23 cellular contexts compared by ENCODE assay signal in genomic region chr3:194078046-194078445, GRCh38. TPM values are rescaled to one million over a fixed set of nuclear protein-coding genes. Genes with fewer than 3 reads are reported as not detected.
DNase-seq lines count a peak whose midpoint lies in the region; ATAC-seq, FAIRE-seq and TF ChIP-seq lines count a peak whose summit lies in the region.
"Had no signal": no experiment of that assay in that cellular context is flagged by ENCODE, and none has a peak within 500 bp of the region (broad histone marks: within the 10 kb centered on the region; RNA-seq: fewer than 3 reads in every experiment).

No MANE protein-coding gene starts in this region.

- H3K36me3 Mint-ChIP-seq in nephron (ENCODE audit: low read depth) = no peaks in the 10 kb centered on the region
- no peaks in the 10 kb centered on the region for H3K36me3 Mint-ChIP-seq in type B pancreatic cell
- H3K36me3 Mint-ChIP-seq: CD4-positive, CD25-positive, alpha-beta regulatory T cell; CD8-positive, alpha-beta T cell had no signal

- H3K4me1 ChIP-seq in HepG2 (ENCODE audit: insufficient read depth, low read length) (peaks cover 58% of the 10 kb centered on the region), right lobe of liver (peaks cover 0 to 26% (median 8%) of the 10 kb centered on the region in 4 donors), adrenal gland (replicated peaks in 1 of 2) (peaks cover 0 to 12% of the 10 kb centered on the region in 2 donors)

- H3K4me2 ChIP-seq in HepG2 (ENCODE audit: low read depth, low read length) = no peak overlapping the region
- H3K4me2 ChIP-seq: BLaER1 had no signal

- peak overlapping the region in 2 of 3 experiments; percentile 21 to 24 for H3K4me3 Mint-ChIP-seq in nephron
- peak overlapping the region; percentile 6 for H3K4me3 Mint-ChIP-seq in type B pancreatic cell
- H3K4me3 Mint-ChIP-seq: B cell; CD4-positive, CD25-positive, alpha-beta regulatory T cell; CD8-positive, alpha-beta T cell had no signal

- CTCF ChIA-PET in HepG2 (lab: Yijun Ruan, JAX; ENCODE audit: low intra/inter-chr PET ratio, low total read pairs) = no interaction called here

- H3K4me3 ChIP-seq in HepG2 (replicated peaks in 1 of 3; ENCODE audit: insufficient read depth in 1 of 3, low read depth in 2 of 3, low read length in 3 of 3) = no peak overlapping the region
- H3K4me3 ChIP-seq in right lobe of liver = no peak overlapping the region
- no peak overlapping the region for H3K4me3 ChIP-seq in adrenal gland
- H3K4me3 ChIP-seq: BLaER1, GM23248 had no signal

- TF ChIP-seq POLR2A in HepG2 (IDR thresholded peaks at IDR 0.05; ENCODE audit: insufficient read depth in 1 of 2, low read depth in 2 of 2, low read length in 2 of 2) = no peak
- no peak for TF ChIP-seq POLR2A in right lobe of liver (IDR thresholded peaks at IDR 0.05)
- no peak for TF ChIP-seq POLR2A in adrenal gland (IDR thresholded peaks at IDR 0.05)

- H3K27me3 Mint-ChIP-seq in nephron (ENCODE audit: low read depth) = peaks cover 21% of the 10 kb centered on the region
- H3K27me3 Mint-ChIP-seq in type B pancreatic cell = peaks cover 5% of the 10 kb centered on the region

- in situ Hi-C loops in HepG2 (cut with HindIII; ENCODE audit: extremely low pct_ligation_motif_present, low pct_unique_long_range_greater_than_20kb) = loop anchor here (10.0 kb wide), 1 partner anchor 57 kb away; the partner anchor contains the start of gene HES1

- H3K79me2 ChIP-seq in HepG2 (ENCODE audit: insufficient read depth, low read length) = no peaks in the 10 kb centered on the region

- DNase-seq in HepG2 (ENCODE audit: low spot score) (no peak), right lobe of liver (no peak), type B pancreatic cell (ENCODE audit: extremely low spot score, unreplicated experiment) (no peak), NCI-H524 (lab: John Stamatoyannopoulos, UW) (no peak), adrenal gland (no peak)
- DNase-seq: Caco-2; CD4-positive, CD25-positive, alpha-beta regulatory T cell; CD8-positive, alpha-beta T cell; DMS79; EL; GDM1; GM23248; H7; HCEC 1CT had no signal

- no peak overlapping the region for H2AFZ ChIP-seq in HepG2 (ENCODE audit: low read length)
- H2AFZ ChIP-seq: GM23248 had no signal

- POLR2A ChIA-PET in HepG2 (lab: Yijun Ruan, JAX) = interaction anchor here (1.5 to 2.6 kb wide), 4 partner anchors 12 to 58 kb away, joined by 3 to 7 read pairs (median 6); partner anchors contain the start of gene HES1

- H4K20me1 ChIP-seq in HepG2 (ENCODE audit: insufficient read depth, low read length) = no peaks in the 10 kb centered on the region
- H4K20me1 ChIP-seq: BLaER1 had no signal

- BruUV-seq in HepG2 (replicated peaks; lab: Mats Ljungman, UMichigan) = no TSS peak

- intact Hi-C loops in HepG2 (cut with micrococcal nuclease; ENCODE audit: unreplicated experiment) = loop anchor here (5.0 to 10.0 kb wide), 2 partner anchors 237 to 296 kb away; no protein-coding TSS in a partner anchor
- intact Hi-C loops in right lobe of liver (cut with DNase I) = loop anchor here in 1 of 2 donors (10.0 kb wide), 1 partner anchor 57 kb away; the partner anchor contains the start of gene HES1
- intact Hi-C loops in adrenal gland (cut with DNase I) = no loop called here

- H3K36me3 ChIP-seq in HepG2 (replicated peaks in 1 of 2; ENCODE audit: control insufficient read depth in 1 of 2, insufficient read depth in 2 of 2, low read length in 2 of 2) (no peaks in the 10 kb centered on the region), right lobe of liver (no peaks in the 10 kb centered on the region), adrenal gland (replicated peaks in 1 of 2) (no peaks in the 10 kb centered on the region)
- H3K36me3 ChIP-seq: BLaER1 had no signal

- TF ChIP-seq CTCF in HepG2 (CRISPR knock-in tag; IDR thresholded peaks at IDR 0.05) = no peak
- no peak for TF ChIP-seq CTCF in right lobe of liver (IDR thresholded peaks at IDR 0.05)
- TF ChIP-seq CTCF in nephron (IDR thresholded peaks at IDR 0.05; ENCODE audit: unreplicated experiment in 3 of 3) = no peak
- TF ChIP-seq CTCF in type B pancreatic cell (conservative IDR thresholded peaks at IDR 0.05) = no peak
- no peak for TF ChIP-seq CTCF in adrenal gland (IDR thresholded peaks at IDR 0.05)

- H3K27ac Mint-ChIP-seq in nephron (peak overlapping the region; percentile 53 to 92 (median 85)), type B pancreatic cell (no peak overlapping the region)
- H3K27ac Mint-ChIP-seq: B cell; CD8-positive, alpha-beta T cell had no signal

- 33% methylated on average over 4 of the region's 4 CpGs for WGBS in HepG2 (ENCODE audit: low lambda C conversion rate)
- WGBS in right lobe of liver (ENCODE audit: insufficient coverage, low coverage, low lambda C conversion rate, missing lambda C conversion rate) = 84% methylated on average over 4 of the region's 4 CpGs
- 34 to 46% (median 41%) methylated on average over 4 of the region's 4 CpGs for WGBS in adrenal gland, 4 donors

- H3K27me3 ChIP-seq in HepG2 (ENCODE audit: control insufficient read depth in 1 of 2, insufficient read depth in 2 of 2, low read length in 2 of 2) (no peaks in the 10 kb centered on the region; a peak in 1 of 5 replicates), right lobe of liver (no peaks in the 10 kb centered on the region), adrenal gland (no peaks in the 10 kb centered on the region)
- H3K27me3 ChIP-seq: BLaER1 had no signal

- FAIRE-seq in HepG2 (lab: Jason Lieb, UNC) = no peak
- FAIRE-seq: A204.1, GM12891, GM18507, H1 had no signal

- no peaks in the 10 kb centered on the region for H3K9me3 ChIP-seq in HepG2 (ENCODE audit: low read length)
- H3K9me3 ChIP-seq in right lobe of liver = no peaks in the 10 kb centered on the region
- no peaks in the 10 kb centered on the region for H3K9me3 ChIP-seq in adrenal gland (replicated peaks in 1 of 3)
- H3K9me3 ChIP-seq: BLaER1, Caco-2 had no signal

- ATAC-seq in HepG2 (no peak), right lobe of liver (no peak)
- ATAC-seq: CD8-positive, alpha-beta T cell had no signal

- H3K9me3 Mint-ChIP-seq in nephron (peaks cover under 1% of the 10 kb centered on the region), type B pancreatic cell (no peaks in the 10 kb centered on the region)
- H3K9me3 Mint-ChIP-seq: CD8-positive, alpha-beta T cell had no signal

- no peak for TF ChIP-seq EP300 in HepG2 (IDR thresholded peaks at IDR 0.05; ENCODE audit: low read depth in 2 of 2, low read length in 2 of 2)
- no peak for TF ChIP-seq EP300 in HepG2 (CRISPR knock-in tag; IDR thresholded peaks at IDR 0.05; ENCODE audit: borderline replicate concordance)

- no peak overlapping the region for H3K9ac ChIP-seq in HepG2 (ENCODE audit: insufficient read depth, low read depth, low read length)
- H3K9ac ChIP-seq: BLaER1, GM23248 had no signal

- no peak for TF ChIP-seq RAD21 in HepG2 (CRISPR knock-in tag; IDR thresholded peaks at IDR 0.05)

- H3K27ac ChIP-seq in HepG2 (ENCODE audit: extremely low read length, insufficient read depth, low read length) = no peak overlapping the region
- H3K27ac ChIP-seq in right lobe of liver = no peak overlapping the region
- H3K27ac ChIP-seq in adrenal gland = no peak overlapping the region
- H3K27ac ChIP-seq: 22Rv1, BLaER1, C4-2B, GM23248 had no signal

- H3K4me1 Mint-ChIP-seq in nephron = peaks cover 69% of the 10 kb centered on the region
- peaks cover 44% of the 10 kb centered on the region for H3K4me1 Mint-ChIP-seq in type B pancreatic cell (ENCODE audit: unreplicated experiment)
- H3K4me1 Mint-ChIP-seq: CD4-positive, CD25-positive, alpha-beta regulatory T cell had no signal

TF ChIP-seq in HepG2, 621 proteins besides CTCF, POLR2A, EP300 and RAD21 (continues in another document):
- TF ChIP-seq HNRNPLL (IDR thresholded peaks at IDR 0.05; ENCODE audit: low read depth, low read length, poor library complexity, severe bottlenecking) = no peak
- no peak for TF ChIP-seq ZNF792 (CRISPR knock-in tag; IDR thresholded peaks at IDR 0.05)
- no peak for TF ChIP-seq KDM5B (CRISPR knock-in tag; IDR thresholded peaks at IDR 0.05; ENCODE audit: borderline replicate concordance)
- TF ChIP-seq SIX4 (CRISPR knock-in tag; IDR thresholded peaks at IDR 0.05) = peak; percentile 86; the same call in 1 of the 2 replicates
- peak; percentile 36; the same call in 1 of the 2 replicates for TF ChIP-seq ZNF644 (CRISPR knock-in tag; IDR thresholded peaks at IDR 0.05; ENCODE audit: low read depth)
- no peak for TF ChIP-seq SPEN (CRISPR knock-in tag; IDR thresholded peaks at IDR 0.05; ENCODE audit: low read depth)

RNA-seq across cellular contexts. Expression of gene HES1, which starts 57.9 kb away (rescaled TPM):
- total RNA-seq in HepG2 (2016; rRNA removed; fragmentation: Illumina TruSeq; extraction: Trizol) (15.0 and 19.8 TPM in 2 replicates), right lobe of liver (10 to 100 TPM; 12.9 to 40.3 (median 23.4) TPM), type B pancreatic cell (ENCODE audit: low replicate concordance) (100 and 180 TPM in 2 replicates), adrenal gland (10 to 100 TPM; 22.8 to 59.3 (median 38.8) TPM)
- 16.2 and 16.8 TPM in 2 replicates for total RNA-seq in HepG2 (2016; cell fraction: cytosol; rRNA removed; fragmentation: Illumina TruSeq; extraction: Trizol; ENCODE audit: low read depth)
- 14.9 and 18.9 TPM in 2 replicates for total RNA-seq in HepG2 (2016; cell fraction: insoluble cytoplasmic fraction; rRNA removed; fragmentation: Illumina TruSeq; extraction: Trizol)
- 17.2 and 18.1 TPM in 2 replicates for total RNA-seq in HepG2 (2016; cell fraction: membrane; rRNA removed; fragmentation: Illumina TruSeq; extraction: Trizol)
- total RNA-seq in HepG2 (2016; cell fraction: nucleus; rRNA removed; fragmentation: Illumina TruSeq; extraction: Trizol) = 20.8 and 25.5 TPM in 2 replicates
- polyA plus RNA-seq in HepG2 (2011; rRNA removed) (15.4 and 16.6 TPM in 2 replicates), adrenal gland (10 to 100 TPM; 14.3 to 34.3 (median 34.2) TPM)
- polyA plus RNA-seq in HepG2 (2011; cell fraction: cytosol; rRNA removed) = 13.8 and 15.8 TPM in 2 replicates
- 27.8 and 33.4 TPM in 2 replicates for polyA plus RNA-seq in HepG2 (2011; cell fraction: nucleus; rRNA removed)
- 20.4 and 25.8 TPM in 2 replicates for polyA plus RNA-seq in HepG2 (2012)
- 3.5 and 4.3 TPM in 2 replicates for polyA plus RNA-seq in HepG2 (2016; cell fraction: cytosol; fragmentation: Illumina TruSeq; extraction: Trizol; ENCODE audit: low read depth)
- polyA plus RNA-seq in HepG2 (2016; cell fraction: insoluble cytoplasmic fraction; fragmentation: Illumina TruSeq; extraction: Trizol; ENCODE audit: low read depth) = 14.5 and 15.2 TPM in 2 replicates
- 4.3 and 4.5 TPM in 2 replicates for polyA plus RNA-seq in HepG2 (2016; cell fraction: membrane; fragmentation: Illumina TruSeq; extraction: Trizol; ENCODE audit: low read depth)
- 31.4 and 34.9 TPM in 2 replicates for polyA plus RNA-seq in HepG2 (2016; cell fraction: nucleus; fragmentation: Illumina TruSeq; extraction: Trizol; ENCODE audit: insufficient read depth, low read depth)
- 4.8 and 36.7 TPM in 2 replicates for polyA minus RNA-seq in HepG2 (2011; rRNA and poly(A)+ RNA removed; ENCODE audit: low replicate concordance)
- polyA minus RNA-seq in HepG2 (2011; cell fraction: cytosol; rRNA and poly(A)+ RNA removed) = 37.8 and 44.8 TPM in 2 replicates
- polyA minus RNA-seq in HepG2 (2011; cell fraction: nucleus; rRNA and poly(A)+ RNA removed) = 45.6 and 54.7 TPM in 2 replicates
